Comparison of ENCODE assay signal across 8 cellular contexts in genomic region chr17:731943-732787, GRCh38. TPM values are rescaled to one million over a fixed set of nuclear protein-coding genes. Genes with fewer than 3 reads are reported as not detected.
A peak's percentile ranks its signal among the peaks of the same experiment; 100 is the strongest.
DNase-seq lines count a peak whose midpoint lies in the region; ATAC-seq and TF ChIP-seq lines count a peak whose summit lies in the region.

TSS of gene TLCD3A (plus strand) at chr17:732596. CDS start at chr17:732648, 52 bp downstream.

- H3K9me3 Mint-ChIP-seq in HFFc6, result no peaks in the 10 kb centered on the region

- H3K36me3 Mint-ChIP-seq in HFFc6 (ENCODE audit: low read depth), result peaks cover 20% of the 10 kb centered on the region

- peak within 1 kb of the TSS; percentile 97 for H3K4me3 Mint-ChIP-seq in HFFc6

- no peak for TF ChIP-seq POLR2A in esophagus muscularis mucosa (IDR thresholded peaks at IDR 0.05; ENCODE audit: low read depth)
- no peak for TF ChIP-seq POLR2A in suprapubic skin (IDR thresholded peaks at IDR 0.05)

- peaks cover 23% of the 10 kb centered on the region for H3K4me1 Mint-ChIP-seq in HFFc6 (ENCODE audit: low read depth)

- H3K27ac Mint-ChIP-seq in HFFc6, result peak within 1 kb of the TSS; percentile 86

- ATAC-seq in HG03469 (IDR thresholded peaks at IDR 0.05; ENCODE audit: unreplicated experiment), result no peak

- WGBS in esophagus muscularis mucosa, result no CpG with 5 or more reads among the region's 121 CpGs
- 0% methylated on average over 6 of the region's 121 CpGs for WGBS in suprapubic skin

- H3K36me3 ChIP-seq in esophagus muscularis mucosa (no peaks in the 10 kb centered on the region), mucosa of stomach (ENCODE audit: control insufficient read depth, insufficient read depth, low read length) (no peaks in the 10 kb centered on the region), suprapubic skin (no peaks in the 10 kb centered on the region)

- intact Hi-C loops in esophagus muscularis mucosa (cut with DNase I), result loop anchor here (2.0 kb wide), 1 partner anchor 19 kb away; no protein-coding TSS in a partner anchor

- H3K4me1 ChIP-seq in esophagus muscularis mucosa, result peaks cover 4 to 26% (median 21%) of the 10 kb centered on the region in 4 donors
- peaks cover 22% of the 10 kb centered on the region for H3K4me1 ChIP-seq in mucosa of stomach (ENCODE audit: control insufficient read depth, insufficient read depth, low read length)
- H3K4me1 ChIP-seq in suprapubic skin, result peaks cover 45% of the 10 kb centered on the region

- H3K9ac ChIP-seq in mucosa of stomach (ENCODE audit: low read length), result peak within 1 kb of the TSS; percentile 82

- no peak for DNase-seq in GM12864 (ENCODE audit: low read depth)
- DNase-seq in HFFc6, result peak; percentile 49
- peak; percentile 30 for DNase-seq in NCI-H774 (lab: John Stamatoyannopoulos, UW)
- peak; percentile 60 to 74 for DNase-seq in activated T-cell treated with anti-CD3 and anti-CD28 coated beads, Interleukin-2, amount 50 U/mL, for 48 hours
- DNase-seq in esophagus muscularis mucosa (ENCODE audit: extremely low spot score), result no peak
- peak in 1 of 2 donors; percentile 77 for DNase-seq in suprapubic skin (ENCODE audit: low spot score in 2 of 2)

- H3K27me3 ChIP-seq in esophagus muscularis mucosa (no peaks in the 10 kb centered on the region), mucosa of stomach (ENCODE audit: control insufficient read depth, insufficient read depth, low read length) (no peaks in the 10 kb centered on the region), suprapubic skin (no peaks in the 10 kb centered on the region)

- no peak for TF ChIP-seq CTCF in GM12864 (IDR thresholded peaks at IDR 0.05; ENCODE audit: low read depth, low read length, missing control alignments)
- TF ChIP-seq CTCF in HFFc6 (IDR thresholded peaks at IDR 0.05), result no peak
- no peak for TF ChIP-seq CTCF in esophagus muscularis mucosa (IDR thresholded peaks at IDR 0.05)
- TF ChIP-seq CTCF in suprapubic skin (IDR thresholded peaks at IDR 0.05), result no peak

- peak within 1 kb of the TSS; percentile 85 to 93 (median 89) for H3K27ac ChIP-seq in esophagus muscularis mucosa (replicated peaks in 1 of 4)
- H3K27ac ChIP-seq in suprapubic skin, result peak within 1 kb of the TSS; percentile 92

- H3K9me3 ChIP-seq in esophagus muscularis mucosa (no peaks in the 10 kb centered on the region), mucosa of stomach (ENCODE audit: control insufficient read depth, low read length) (no peaks in the 10 kb centered on the region), suprapubic skin (no peaks in the 10 kb centered on the region)

- H3K4me3 ChIP-seq in GM12864 (ENCODE audit: low read depth, low read length) (peak within 1 kb of the TSS; percentile 80), esophagus muscularis mucosa (peak within 1 kb of the TSS; percentile 82 to 89 (median 86)), mucosa of stomach (ENCODE audit: low read length) (peak within 1 kb of the TSS; percentile 14), suprapubic skin (peak within 1 kb of the TSS; percentile 82)

- no peak for TF ChIP-seq EP300 in esophagus muscularis mucosa (IDR thresholded peaks at IDR 0.05)
- TF ChIP-seq EP300 in suprapubic skin (IDR thresholded peaks at IDR 0.05), result no peak

- no peaks in the 10 kb centered on the region; the same call in 1 of the 2 replicates for H3K27me3 Mint-ChIP-seq in HFFc6 (ENCODE audit: insufficient read depth)

RNA-seq across cellular contexts. Expression of gene TLCD3A, which starts in this region (rescaled TPM):
- total RNA-seq in HFFc6 (2021; fragmentation: NEBNext Ultra II Directional; extraction: Animal tissue kit (Norgen Biotek cat#: 25700)), result 10 to 100 TPM; 28.2 to 35.8 (median 34.5) TPM
- total RNA-seq in esophagus muscularis mucosa, result 10 to 100 TPM in 1 of 4 donors, 1 to 10 TPM in 3; 2.1 to 10.8 (median 5.1) TPM
- total RNA-seq in suprapubic skin, result 100 to 1,000 TPM in 1 of 4 donors, 10 to 100 TPM in 3; 47.8 to 120 (median 79.4) TPM

Comparison
In these comparisons a context has a peak if more than half of its experiments do, and no peak if none do; other contexts are left out.
1. DNase-seq: peak in HFFc6 (single experiment), NCI-H774 (single experiment) and activated T-cell treated with anti-CD3 and anti-CD28 coated beads, Interleukin-2, amount 50 U/mL, for 48 hours (2 of 2); none in GM12864 (single experiment) and esophagus muscularis mucosa (single experiment).
2. H3K4me3 ChIP-seq: peak in every context shown above with its lines; median percentile 86 in esophagus muscularis mucosa; 82 in suprapubic skin; 80 in GM12864; 14 in mucosa of stomach.